ENCODE assay signal across 12 cellular contexts in the genomic region with DNA sequence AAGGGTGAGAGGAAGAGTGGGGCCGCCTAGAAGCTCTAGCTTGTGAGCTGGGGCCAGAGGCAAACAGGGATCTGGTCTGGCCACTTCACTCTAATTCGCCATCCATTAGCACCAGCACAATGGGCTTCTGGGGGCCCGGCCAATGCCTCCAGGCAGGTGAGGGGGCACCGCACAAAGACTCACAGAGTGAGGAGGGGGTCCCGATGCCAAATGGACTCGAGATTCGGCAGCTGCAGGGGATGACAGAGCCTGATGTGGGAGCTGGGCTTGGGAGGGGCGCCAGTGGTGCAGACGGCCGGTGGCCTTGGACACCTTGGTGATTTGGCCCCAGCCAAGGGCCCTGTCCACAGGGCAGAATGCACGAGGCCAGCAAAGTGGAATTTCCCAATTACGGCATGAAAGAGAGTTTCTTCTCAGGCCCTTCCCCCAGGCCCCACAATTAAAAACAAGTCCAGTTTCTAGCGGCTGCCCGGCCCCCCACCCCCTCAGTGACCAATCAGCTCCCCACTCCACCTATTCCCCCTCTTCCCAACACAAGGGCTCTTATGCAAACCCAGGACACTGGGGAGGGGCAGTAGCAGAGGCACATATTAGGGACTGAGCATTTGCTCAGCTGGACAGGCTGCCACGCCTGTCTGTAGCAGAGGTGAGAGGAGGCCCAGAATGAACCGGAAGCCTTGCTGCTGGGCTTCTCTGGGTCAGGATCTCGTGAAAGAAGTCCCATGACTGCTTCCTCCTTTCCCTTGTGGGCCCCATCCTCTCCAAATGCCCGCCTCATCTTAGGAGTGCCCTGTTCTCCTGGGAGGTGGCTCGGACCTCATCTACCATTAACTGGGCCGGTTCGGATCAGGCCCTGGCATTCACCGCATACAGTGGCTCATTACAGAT. TPM values are rescaled to one million over a fixed set of nuclear protein-coding genes. Genes with fewer than 3 reads are reported as not detected.
DNase-seq lines count a peak whose midpoint lies in the region; ATAC-seq lines count a peak whose summit lies in the region.
"Had no signal": no experiment of that assay in that cellular context is flagged by ENCODE, and none has a peak within 500 bp of the region (broad histone marks: within the 10 kb centered on the region; RNA-seq: fewer than 3 reads in every experiment).

No MANE protein-coding gene starts in this region.

- 95% methylated on average over 22 of the region's 22 CpGs for WGBS in thymus

- H3K9me3 ChIP-seq in muscle layer of duodenum (ENCODE audit: control insufficient read depth in 1 of 2, low read length in 2 of 2): no peaks in the 10 kb centered on the region
- no peaks in the 10 kb centered on the region for H3K9me3 ChIP-seq in thymus (ENCODE audit: control insufficient read depth)
- H3K9me3 ChIP-seq: neutrophil had no signal

- H3K27ac ChIP-seq in muscle layer of duodenum (ENCODE audit: low read length) (peak overlapping the region; percentile 82), thymus (ENCODE audit: low read depth) (peak overlapping the region; percentile 59)
- H3K27ac ChIP-seq: neutrophil had no signal

- ATAC-seq in HG03097 (IDR thresholded peaks at IDR 0.05; ENCODE audit: low FRiP score, unreplicated experiment): no peak

- H3K36me3 ChIP-seq in muscle layer of duodenum (ENCODE audit: control insufficient read depth in 1 of 2, insufficient read depth in 2 of 2, low read length in 2 of 2): peaks cover 0 to 8% of the 10 kb centered on the region in 2 donors
- peaks cover 38% of the 10 kb centered on the region for H3K36me3 ChIP-seq in thymus (ENCODE audit: control insufficient read depth, insufficient read depth)

- H3K4me1 ChIP-seq in muscle layer of duodenum (ENCODE audit: control insufficient read depth in 1 of 2, insufficient read depth in 2 of 2, low read length in 2 of 2) (peaks cover 8 to 28% of the 10 kb centered on the region in 2 donors), thymus (ENCODE audit: control insufficient read depth, insufficient read depth, low read length) (no peaks in the 10 kb centered on the region)

- DNase-seq in amygdala (lab: John Stamatoyannopoulos, UW) (peak in 30 of 56 donors; percentile 43 to 87 (median 65)), globus pallidus (ENCODE audit: low spot score) (peak; percentile 68), inferior parietal cortex (ENCODE audit: extremely low spot score) (no peak), NCI-H2196 (lab: John Stamatoyannopoulos, UW; ENCODE audit: unreplicated experiment) (no peak), superior temporal gyrus (ENCODE audit: extremely low spot score) (no peak)
- DNase-seq: Calu3, glutamatergic neuron, T-helper 1 cell had no signal

- H3K4me3 ChIP-seq in muscle layer of duodenum (ENCODE audit: low read depth in 1 of 2, low read length in 2 of 2): no peak overlapping the region
- no peak overlapping the region for H3K4me3 ChIP-seq in thymus (ENCODE audit: low read length)

- no peaks in the 10 kb centered on the region for H3K27me3 ChIP-seq in muscle layer of duodenum (ENCODE audit: low read depth, low read length)
- no peaks in the 10 kb centered on the region for H3K27me3 ChIP-seq in thymus (ENCODE audit: control insufficient read depth, insufficient read depth)
- H3K27me3 ChIP-seq: neutrophil had no signal

RNA-seq across cellular contexts. Expression of gene MTSS2, which starts 39.4 kb away (rescaled TPM):
- polyA plus RNA-seq in thymus: 36.4 TPM

Comparison
In these comparisons a context has a peak if more than half of its experiments do, and no peak if none do; other contexts are left out.
1. DNase-seq: peak in amygdala (30 of 56) and globus pallidus (single experiment); none in inferior parietal cortex (single experiment), NCI-H2196 (single experiment) and superior temporal gyrus (single experiment).